ENCODE assay signal across 8 cellular contexts in genomic region chr4:48196758-48197504, GRCh38.
DNase-seq lines count a peak whose midpoint lies in the region; ATAC-seq and TF ChIP-seq lines count a peak whose summit lies in the region.

No MANE protein-coding gene starts in this region.

- DNase-seq in GM10266 (ENCODE audit: extremely low spot score) (peak; percentile 55), NCI-H2029 (lab: John Stamatoyannopoulos, UW) (no peak)
- DNase-seq in activated CD4-positive, alpha-beta T cell treated with anti-CD3 and anti-CD28 coated beads for 4 hours, result no peak
- DNase-seq in activated naive CD4-positive, alpha-beta T cell treated with anti-CD3 and anti-CD28 coated beads, Interleukin-2, amount 50 U/mL, for 16 hours, result no peak
- DNase-seq in activated naive CD4-positive, alpha-beta T cell (lab: John Stamatoyannopoulos, UW), result no peak

- H3K4me1 Mint-ChIP-seq in IgD-negative memory B cell, result peaks cover 59 to 65% (median 61%) of the 10 kb centered on the region in 3 donors

- H3K36me3 Mint-ChIP-seq in IgD-negative memory B cell, result peaks cover 2% of the 10 kb centered on the region

- H3K9me3 Mint-ChIP-seq in IgD-negative memory B cell, result no peaks in the 10 kb centered on the region

- ATAC-seq in GM19372 (IDR thresholded peaks at IDR 0.05; ENCODE audit: low read depth, unreplicated experiment) (peak; percentile 69), HG02870 (IDR thresholded peaks at IDR 0.05; ENCODE audit: unreplicated experiment) (peak; percentile 66)

- H3K27me3 Mint-ChIP-seq in IgD-negative memory B cell, result no peaks in the 10 kb centered on the region

- TF ChIP-seq CTCF in GM10266 (IDR thresholded peaks at IDR 0.05; ENCODE audit: control insufficient read depth, insufficient read depth, low read depth, missing control alignments), result no peak

- H3K27ac Mint-ChIP-seq in IgD-negative memory B cell, result peak overlapping the region; percentile 34 to 86 (median 64)

- H3K4me3 Mint-ChIP-seq in IgD-negative memory B cell, result peak overlapping the region; percentile 41 to 74 (median 64)
